In the genomic region with DNA sequence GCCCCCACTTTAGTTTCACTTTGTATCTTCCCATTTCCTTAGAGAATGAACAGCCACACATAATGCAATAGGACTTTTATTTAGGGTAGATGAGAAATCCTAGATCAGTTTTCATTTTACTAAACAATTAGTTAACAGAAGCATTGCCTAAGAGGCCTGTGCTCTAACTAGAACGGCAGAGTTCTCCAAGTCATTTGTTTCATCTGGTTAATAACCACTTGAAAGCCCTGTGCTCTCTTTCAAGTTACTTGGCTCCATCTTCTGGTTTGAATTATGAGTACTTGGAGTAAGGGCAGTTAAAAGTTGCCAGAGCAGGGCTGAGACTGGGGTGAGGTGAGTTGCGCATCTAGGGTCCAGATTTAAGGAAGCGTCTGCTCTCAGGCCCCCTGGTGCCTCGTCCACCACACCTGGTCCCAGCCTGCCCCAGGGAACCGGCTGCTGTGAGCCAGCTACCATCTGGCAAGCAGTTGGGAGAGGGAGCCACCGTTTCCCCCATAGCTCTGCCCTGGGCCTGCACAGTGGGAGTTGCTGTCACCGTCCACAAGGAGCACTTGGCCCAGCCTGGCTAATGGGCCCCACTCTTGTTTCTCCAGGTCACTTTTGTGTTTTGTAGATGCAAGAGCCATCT, we compare ENCODE assay signal across 8 cellular contexts. TPM values are rescaled to one million over a fixed set of nuclear protein-coding genes. Genes with fewer than 3 reads are reported as not detected.
DNase-seq lines count a peak whose midpoint lies in the region; ATAC-seq and TF ChIP-seq lines count a peak whose summit lies in the region.

No MANE protein-coding gene starts in this region.

- H3K4me3 ChIP-seq in foreskin fibroblast (ENCODE audit: low read depth in 1 of 2, low read length in 2 of 2): peak overlapping the region in 1 of 2 donors; percentile 6

- no peaks in the 10 kb centered on the region for H3K9me3 Mint-ChIP-seq in activated CD8-positive, alpha-beta memory T cell treated with anti-CD3 and anti-CD28 coated beads, Interleukin-2, amount 10 ng/mL, durations not matched to agents 7 days and 5 days (ENCODE audit: low read depth)
- no peaks in the 10 kb centered on the region for H3K9me3 Mint-ChIP-seq in osteocyte (ENCODE audit: unreplicated experiment)

- peak overlapping the region; percentile 49 for H3K4me3 Mint-ChIP-seq in activated CD8-positive, alpha-beta memory T cell treated with anti-CD3 and anti-CD28 coated beads, Interleukin-2, amount 10 ng/mL, durations not matched to agents 7 days and 5 days
- H3K4me3 Mint-ChIP-seq in osteocyte (ENCODE audit: unreplicated experiment): peak overlapping the region; percentile 62

- CTCF ChIA-PET in activated CD8-positive, alpha-beta memory T cell treated with anti-CD3 and anti-CD28 coated beads, Interleukin-2, amount 10 ng/mL, durations not matched to agents 7 days and 5 days (lab: Charles Lee): interaction anchor here (0.8 to 1.4 kb wide), 4 partner anchors 319 to 331 kb away, joined by 3 to 5 read pairs (median 4); no protein-coding TSS in a partner anchor

- peak; percentile 25 for TF ChIP-seq CTCF in foreskin fibroblast (IDR thresholded peaks at IDR 0.05; ENCODE audit: low read depth, low read length)
- TF ChIP-seq CTCF in osteocyte (IDR thresholded peaks at IDR 0.05): peak; percentile 76

- no peaks in the 10 kb centered on the region for H3K36me3 Mint-ChIP-seq in activated CD8-positive, alpha-beta memory T cell treated with anti-CD3 and anti-CD28 coated beads, Interleukin-2, amount 10 ng/mL, durations not matched to agents 7 days and 5 days
- H3K36me3 Mint-ChIP-seq in osteocyte (ENCODE audit: unreplicated experiment): no peaks in the 10 kb centered on the region

- DNase-seq in activated CD8-positive, alpha-beta memory T cell treated with anti-CD3 and anti-CD28 coated beads, Interleukin-2, amount 10 ng/mL, durations not matched to agents 7 days and 5 days: no peak
- DNase-seq in activated CD8-positive, alpha-beta memory T cell treated with anti-CD3 and anti-CD28 coated beads, Interleukin-2, amount 50 U/mL, for 4 hours: no peak
- DNase-seq in NCI-H2029 (lab: John Stamatoyannopoulos, UW): peak; percentile 57
- DNase-seq in UCSD-AML1 (lab: John Stamatoyannopoulos, UW; ENCODE audit: unreplicated experiment): peak; percentile 32
- peak; percentile 83 to 89 for DNase-seq in foreskin fibroblast
- DNase-seq in osteocyte (ENCODE audit: extremely low spot score, unreplicated experiment): no peak
- no peak for DNase-seq in NCI-H1930 (lab: John Stamatoyannopoulos, UW)

- peaks cover 7% of the 10 kb centered on the region for H3K27me3 Mint-ChIP-seq in activated CD8-positive, alpha-beta memory T cell treated with anti-CD3 and anti-CD28 coated beads, Interleukin-2, amount 10 ng/mL, durations not matched to agents 7 days and 5 days
- H3K27me3 Mint-ChIP-seq in osteocyte (ENCODE audit: unreplicated experiment): peaks cover 2% of the 10 kb centered on the region

- no peak overlapping the region for H3K27ac Mint-ChIP-seq in activated CD8-positive, alpha-beta memory T cell treated with anti-CD3 and anti-CD28 coated beads, Interleukin-2, amount 10 ng/mL, durations not matched to agents 7 days and 5 days
- H3K27ac Mint-ChIP-seq in osteocyte (ENCODE audit: unreplicated experiment): peak overlapping the region; percentile 11

- ATAC-seq in activated CD8-positive, alpha-beta memory T cell treated with anti-CD3 and anti-CD28 coated beads, Interleukin-2, amount 10 ng/mL, durations not matched to agents 7 days and 5 days: peak; percentile 79
- peak; percentile 89 for ATAC-seq in HG02610 (IDR thresholded peaks at IDR 0.05; ENCODE audit: unreplicated experiment)

- H3K4me1 Mint-ChIP-seq in activated CD8-positive, alpha-beta memory T cell treated with anti-CD3 and anti-CD28 coated beads, Interleukin-2, amount 10 ng/mL, durations not matched to agents 7 days and 5 days: peaks cover 15% of the 10 kb centered on the region
- H3K4me1 Mint-ChIP-seq in osteocyte (ENCODE audit: unreplicated experiment): peaks cover 33% of the 10 kb centered on the region

RNA-seq across cellular contexts. Expression of a gene that starts 18.1 kb away (rescaled TPM):
- total RNA-seq in activated CD8-positive, alpha-beta memory T cell treated with anti-CD3 and anti-CD28 coated beads, Interleukin-2, amount 10 ng/mL, durations not matched to agents 7 days and 5 days: not detected
- 2.8 and 3.6 TPM in 2 replicates for total RNA-seq in osteocyte

Comparison
In these comparisons a context has a peak if more than half of its experiments do, and no peak if none do; other contexts are left out.
1. DNase-seq: peak in NCI-H2029 (single experiment), UCSD-AML1 (single experiment) and foreskin fibroblast (2 of 2); none in activated CD8-positive, alpha-beta memory T cell treated with anti-CD3 and anti-CD28 coated beads, Interleukin-2, amount 10 ng/mL, durations not matched to agents 7 days and 5 days (single experiment), activated CD8-positive, alpha-beta memory T cell treated with anti-CD3 and anti-CD28 coated beads, Interleukin-2, amount 50 U/mL, for 4 hours (single experiment), osteocyte (single experiment) and NCI-H1930 (0 of 2).